ENCODE assay signal across 1 cellular context in genomic region chr22:22061085-22062077, GRCh38.
TF ChIP-seq lines count a peak whose summit lies in the region.

No MANE protein-coding gene starts in this region.

TF ChIP-seq in K562, 482 proteins besides CTCF, POLR2A, EP300 and RAD21 (continued from another document and continues in another):
- TF ChIP-seq, protein P1, sequence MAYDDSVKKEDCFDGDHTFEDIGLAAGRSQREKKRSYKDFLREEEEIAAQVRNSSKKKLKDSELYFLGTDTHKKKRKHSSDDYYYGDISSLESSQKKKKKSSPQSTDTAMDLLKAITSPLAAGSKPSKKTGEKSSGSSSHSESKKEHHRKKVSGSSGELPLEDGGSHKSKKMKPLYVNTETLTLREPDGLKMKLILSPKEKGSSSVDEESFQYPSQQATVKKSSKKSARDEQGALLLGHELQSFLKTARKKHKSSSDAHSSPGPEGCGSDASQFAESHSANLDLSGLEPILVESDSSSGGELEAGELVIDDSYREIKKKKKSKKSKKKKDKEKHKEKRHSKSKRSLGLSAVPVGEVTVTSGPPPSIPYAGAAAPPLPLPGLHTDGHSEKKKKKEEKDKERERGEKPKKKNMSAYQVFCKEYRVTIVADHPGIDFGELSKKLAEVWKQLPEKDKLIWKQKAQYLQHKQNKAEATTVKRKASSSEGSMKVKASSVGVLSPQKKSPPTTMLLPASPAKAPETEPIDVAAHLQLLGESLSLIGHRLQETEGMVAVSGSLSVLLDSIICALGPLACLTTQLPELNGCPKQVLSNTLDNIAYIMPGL (CRISPR knock-in tag; IDR thresholded peaks at IDR 0.05): no peak; the same call in 1 of the 2 replicates
- TF ChIP-seq, protein P2, sequence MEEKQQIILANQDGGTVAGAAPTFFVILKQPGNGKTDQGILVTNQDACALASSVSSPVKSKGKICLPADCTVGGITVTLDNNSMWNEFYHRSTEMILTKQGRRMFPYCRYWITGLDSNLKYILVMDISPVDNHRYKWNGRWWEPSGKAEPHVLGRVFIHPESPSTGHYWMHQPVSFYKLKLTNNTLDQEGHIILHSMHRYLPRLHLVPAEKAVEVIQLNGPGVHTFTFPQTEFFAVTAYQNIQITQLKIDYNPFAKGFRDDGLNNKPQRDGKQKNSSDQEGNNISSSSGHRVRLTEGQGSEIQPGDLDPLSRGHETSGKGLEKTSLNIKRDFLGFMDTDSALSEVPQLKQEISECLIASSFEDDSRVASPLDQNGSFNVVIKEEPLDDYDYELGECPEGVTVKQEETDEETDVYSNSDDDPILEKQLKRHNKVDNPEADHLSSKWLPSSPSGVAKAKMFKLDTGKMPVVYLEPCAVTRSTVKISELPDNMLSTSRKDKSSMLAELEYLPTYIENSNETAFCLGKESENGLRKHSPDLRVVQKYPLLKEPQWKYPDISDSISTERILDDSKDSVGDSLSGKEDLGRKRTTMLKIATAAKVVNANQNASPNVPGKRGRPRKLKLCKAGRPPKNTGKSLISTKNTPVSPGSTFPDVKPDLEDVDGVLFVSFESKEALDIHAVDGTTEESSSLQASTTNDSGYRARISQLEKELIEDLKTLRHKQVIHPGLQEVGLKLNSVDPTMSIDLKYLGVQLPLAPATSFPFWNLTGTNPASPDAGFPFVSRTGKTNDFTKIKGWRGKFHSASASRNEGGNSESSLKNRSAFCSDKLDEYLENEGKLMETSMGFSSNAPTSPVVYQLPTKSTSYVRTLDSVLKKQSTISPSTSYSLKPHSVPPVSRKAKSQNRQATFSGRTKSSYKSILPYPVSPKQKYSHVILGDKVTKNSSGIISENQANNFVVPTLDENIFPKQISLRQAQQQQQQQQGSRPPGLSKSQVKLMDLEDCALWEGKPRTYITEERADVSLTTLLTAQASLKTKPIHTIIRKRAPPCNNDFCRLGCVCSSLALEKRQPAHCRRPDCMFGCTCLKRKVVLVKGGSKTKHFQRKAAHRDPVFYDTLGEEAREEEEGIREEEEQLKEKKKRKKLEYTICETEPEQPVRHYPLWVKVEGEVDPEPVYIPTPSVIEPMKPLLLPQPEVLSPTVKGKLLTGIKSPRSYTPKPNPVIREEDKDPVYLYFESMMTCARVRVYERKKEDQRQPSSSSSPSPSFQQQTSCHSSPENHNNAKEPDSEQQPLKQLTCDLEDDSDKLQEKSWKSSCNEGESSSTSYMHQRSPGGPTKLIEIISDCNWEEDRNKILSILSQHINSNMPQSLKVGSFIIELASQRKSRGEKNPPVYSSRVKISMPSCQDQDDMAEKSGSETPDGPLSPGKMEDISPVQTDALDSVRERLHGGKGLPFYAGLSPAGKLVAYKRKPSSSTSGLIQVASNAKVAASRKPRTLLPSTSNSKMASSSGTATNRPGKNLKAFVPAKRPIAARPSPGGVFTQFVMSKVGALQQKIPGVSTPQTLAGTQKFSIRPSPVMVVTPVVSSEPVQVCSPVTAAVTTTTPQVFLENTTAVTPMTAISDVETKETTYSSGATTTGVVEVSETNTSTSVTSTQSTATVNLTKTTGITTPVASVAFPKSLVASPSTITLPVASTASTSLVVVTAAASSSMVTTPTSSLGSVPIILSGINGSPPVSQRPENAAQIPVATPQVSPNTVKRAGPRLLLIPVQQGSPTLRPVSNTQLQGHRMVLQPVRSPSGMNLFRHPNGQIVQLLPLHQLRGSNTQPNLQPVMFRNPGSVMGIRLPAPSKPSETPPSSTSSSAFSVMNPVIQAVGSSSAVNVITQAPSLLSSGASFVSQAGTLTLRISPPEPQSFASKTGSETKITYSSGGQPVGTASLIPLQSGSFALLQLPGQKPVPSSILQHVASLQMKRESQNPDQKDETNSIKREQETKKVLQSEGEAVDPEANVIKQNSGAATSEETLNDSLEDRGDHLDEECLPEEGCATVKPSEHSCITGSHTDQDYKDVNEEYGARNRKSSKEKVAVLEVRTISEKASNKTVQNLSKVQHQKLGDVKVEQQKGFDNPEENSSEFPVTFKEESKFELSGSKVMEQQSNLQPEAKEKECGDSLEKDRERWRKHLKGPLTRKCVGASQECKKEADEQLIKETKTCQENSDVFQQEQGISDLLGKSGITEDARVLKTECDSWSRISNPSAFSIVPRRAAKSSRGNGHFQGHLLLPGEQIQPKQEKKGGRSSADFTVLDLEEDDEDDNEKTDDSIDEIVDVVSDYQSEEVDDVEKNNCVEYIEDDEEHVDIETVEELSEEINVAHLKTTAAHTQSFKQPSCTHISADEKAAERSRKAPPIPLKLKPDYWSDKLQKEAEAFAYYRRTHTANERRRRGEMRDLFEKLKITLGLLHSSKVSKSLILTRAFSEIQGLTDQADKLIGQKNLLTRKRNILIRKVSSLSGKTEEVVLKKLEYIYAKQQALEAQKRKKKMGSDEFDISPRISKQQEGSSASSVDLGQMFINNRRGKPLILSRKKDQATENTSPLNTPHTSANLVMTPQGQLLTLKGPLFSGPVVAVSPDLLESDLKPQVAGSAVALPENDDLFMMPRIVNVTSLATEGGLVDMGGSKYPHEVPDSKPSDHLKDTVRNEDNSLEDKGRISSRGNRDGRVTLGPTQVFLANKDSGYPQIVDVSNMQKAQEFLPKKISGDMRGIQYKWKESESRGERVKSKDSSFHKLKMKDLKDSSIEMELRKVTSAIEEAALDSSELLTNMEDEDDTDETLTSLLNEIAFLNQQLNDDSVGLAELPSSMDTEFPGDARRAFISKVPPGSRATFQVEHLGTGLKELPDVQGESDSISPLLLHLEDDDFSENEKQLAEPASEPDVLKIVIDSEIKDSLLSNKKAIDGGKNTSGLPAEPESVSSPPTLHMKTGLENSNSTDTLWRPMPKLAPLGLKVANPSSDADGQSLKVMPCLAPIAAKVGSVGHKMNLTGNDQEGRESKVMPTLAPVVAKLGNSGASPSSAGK (IDR thresholded peaks at IDR 0.05): peak; percentile 7; the same call in 1 of the 2 replicates
- TF ChIP-seq POU5F1 (IDR thresholded peaks at IDR 0.05; ENCODE audit: borderline replicate concordance, low read depth, low read length, partially characterized antibody): no peak
- TF ChIP-seq ZFP30 (CRISPR knock-in tag; IDR thresholded peaks at IDR 0.05; ENCODE audit: borderline replicate concordance): 0 out of 2 replicates have a peak, but pooled peaks have one; percentile 56
- TF ChIP-seq ZNF583 (CRISPR knock-in tag; IDR thresholded peaks at IDR 0.05): 0 out of 2 replicates have a peak, but pooled peaks have one; percentile 11
- TF ChIP-seq NKRF (IDR thresholded peaks at IDR 0.05; ENCODE audit: borderline replicate concordance): no peak
- TF ChIP-seq ETV6 (IDR thresholded peaks at IDR 0.05; ENCODE audit: borderline replicate concordance in 1 of 2, low read depth in 2 of 2, low read length in 1 of 2): no peak
- no peak for TF ChIP-seq ETV6 (CRISPR knock-in tag; IDR thresholded peaks at IDR 0.05; ENCODE audit: borderline replicate concordance)
- TF ChIP-seq, protein P3, sequence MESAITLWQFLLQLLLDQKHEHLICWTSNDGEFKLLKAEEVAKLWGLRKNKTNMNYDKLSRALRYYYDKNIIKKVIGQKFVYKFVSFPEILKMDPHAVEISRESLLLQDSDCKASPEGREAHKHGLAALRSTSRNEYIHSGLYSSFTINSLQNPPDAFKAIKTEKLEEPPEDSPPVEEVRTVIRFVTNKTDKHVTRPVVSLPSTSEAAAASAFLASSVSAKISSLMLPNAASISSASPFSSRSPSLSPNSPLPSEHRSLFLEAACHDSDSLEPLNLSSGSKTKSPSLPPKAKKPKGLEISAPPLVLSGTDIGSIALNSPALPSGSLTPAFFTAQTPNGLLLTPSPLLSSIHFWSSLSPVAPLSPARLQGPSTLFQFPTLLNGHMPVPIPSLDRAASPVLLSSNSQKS (CRISPR knock-in tag; IDR thresholded peaks at IDR 0.05): no peak
- TF ChIP-seq ELK1 (CRISPR knock-in tag; IDR thresholded peaks at IDR 0.05): 0 out of 2 replicates have a peak, but pooled peaks have one; percentile 31
- peak; percentile 6 for TF ChIP-seq IRF2 (CRISPR knock-in tag; IDR thresholded peaks at IDR 0.05)
- TF ChIP-seq ZBTB12 (CRISPR knock-in tag; IDR thresholded peaks at IDR 0.05): no peak
- TF ChIP-seq E2F8 (IDR thresholded peaks at IDR 0.05; ENCODE audit: low read depth, partially characterized antibody): no peak
- TF ChIP-seq, protein P4, sequence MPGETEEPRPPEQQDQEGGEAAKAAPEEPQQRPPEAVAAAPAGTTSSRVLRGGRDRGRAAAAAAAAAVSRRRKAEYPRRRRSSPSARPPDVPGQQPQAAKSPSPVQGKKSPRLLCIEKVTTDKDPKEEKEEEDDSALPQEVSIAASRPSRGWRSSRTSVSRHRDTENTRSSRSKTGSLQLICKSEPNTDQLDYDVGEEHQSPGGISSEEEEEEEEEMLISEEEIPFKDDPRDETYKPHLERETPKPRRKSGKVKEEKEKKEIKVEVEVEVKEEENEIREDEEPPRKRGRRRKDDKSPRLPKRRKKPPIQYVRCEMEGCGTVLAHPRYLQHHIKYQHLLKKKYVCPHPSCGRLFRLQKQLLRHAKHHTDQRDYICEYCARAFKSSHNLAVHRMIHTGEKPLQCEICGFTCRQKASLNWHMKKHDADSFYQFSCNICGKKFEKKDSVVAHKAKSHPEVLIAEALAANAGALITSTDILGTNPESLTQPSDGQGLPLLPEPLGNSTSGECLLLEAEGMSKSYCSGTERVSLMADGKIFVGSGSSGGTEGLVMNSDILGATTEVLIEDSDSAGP (CRISPR knock-in tag; IDR thresholded peaks at IDR 0.05): 0 out of 2 replicates have a peak, but pooled peaks have one; percentile 29
- TF ChIP-seq JUN (IDR thresholded peaks at IDR 0.05; ENCODE audit: borderline replicate concordance, low read depth, low read length): no peak
- 0 out of 2 replicates have a peak, but pooled peaks have one; percentile 16 for TF ChIP-seq JUN (CRISPR knock-in tag; IDR thresholded peaks at IDR 0.05; ENCODE audit: borderline replicate concordance)
- TF ChIP-seq PATZ1 (CRISPR knock-in tag; IDR thresholded peaks at IDR 0.05; ENCODE audit: borderline replicate concordance): no peak
- peak; percentile 44 for TF ChIP-seq TBP (optimal IDR thresholded peaks at IDR 0.05; ENCODE audit: low read depth, low read length)
- no peak for TF ChIP-seq MXI1 (IDR thresholded peaks at IDR 0.05; ENCODE audit: low read depth, low read length)
- 0 out of 2 replicates have a peak, but pooled peaks have one; percentile 10 for TF ChIP-seq TEAD2 (tag; IDR thresholded peaks at IDR 0.05)
- no peak for TF ChIP-seq ZNF324 (CRISPR knock-in tag; IDR thresholded peaks at IDR 0.05)
- TF ChIP-seq MEF2D (tag; conservative IDR thresholded peaks at IDR 0.05; ENCODE audit: low read depth): no peak
- TF ChIP-seq PHTF2 (CRISPR knock-in tag; IDR thresholded peaks at IDR 0.05): no peak
- TF ChIP-seq FOS (IDR thresholded peaks at IDR 0.05; ENCODE audit: extremely low read depth, insufficient read length): no peak
